Comparison of ENCODE assay signal across 28 cellular contexts in the genomic region with DNA sequence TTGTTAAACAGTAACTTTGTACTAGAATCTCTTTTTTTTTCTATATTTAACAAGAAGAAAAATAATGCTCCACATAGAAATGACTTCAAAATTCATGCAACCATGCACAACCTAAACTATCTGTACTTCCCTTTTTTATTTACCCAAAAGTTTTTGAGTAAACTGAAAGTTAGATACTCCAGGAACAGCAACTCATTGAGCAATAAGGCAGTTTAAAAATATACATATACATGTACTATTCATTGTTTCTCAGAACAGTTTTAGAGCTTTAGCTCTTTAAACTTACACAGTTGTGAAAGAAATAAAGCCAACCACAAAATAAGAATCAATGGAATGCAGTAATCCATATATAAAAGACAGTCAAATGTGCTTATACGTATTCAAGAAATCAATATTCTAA. TPM values are rescaled to one million over a fixed set of nuclear protein-coding genes. Genes with fewer than 3 reads are reported as not detected.
DNase-seq lines count a peak whose midpoint lies in the region; ATAC-seq, FAIRE-seq and TF ChIP-seq lines count a peak whose summit lies in the region.
"Had no signal": no experiment of that assay in that cellular context is flagged by ENCODE, and none has a peak within 500 bp of the region (broad histone marks: within the 10 kb centered on the region; RNA-seq: fewer than 3 reads in every experiment).

No MANE protein-coding gene starts in this region.

- no peaks in the 10 kb centered on the region for H3K27me3 Mint-ChIP-seq in CD14-positive monocyte (ENCODE audit: low read depth in 3 of 3)
- no peaks in the 10 kb centered on the region for H3K27me3 Mint-ChIP-seq in memory B cell
- H3K27me3 Mint-ChIP-seq: activated CD4-positive, alpha-beta T cell treated with anti-CD3 and anti-CD28 coated beads for 36 hours; CD4-positive, alpha-beta T cell; natural killer cell treated with Interleukin-12 subunit alpha and Interleukin-12 subunit beta and Interleukin-15 and Interleukin-18, amount 100 ng/mL, for 72 hours had no signal

- peak overlapping the region in 6 of 7 donors; percentile 45 to 70 (median 56) for H3K27ac Mint-ChIP-seq in CD14-positive monocyte
- no peak overlapping the region for H3K27ac Mint-ChIP-seq in memory B cell
- H3K27ac Mint-ChIP-seq: activated CD4-positive, alpha-beta T cell treated with anti-CD3 and anti-CD28 coated beads for 36 hours; CD4-positive, alpha-beta T cell; natural killer cell treated with Interleukin-12 subunit alpha and Interleukin-12 subunit beta and Interleukin-15 and Interleukin-18, amount 100 ng/mL, for 72 hours had no signal

- no peak overlapping the region for H3K27ac ChIP-seq in OCI-LY3 (ENCODE audit: low read length)
- no peak overlapping the region for H3K27ac ChIP-seq in aorta (ENCODE audit: low read depth in 1 of 2, low read length in 2 of 2)
- no peak overlapping the region for H3K27ac ChIP-seq in kidney (ENCODE audit: low read depth in 2 of 2, low read length in 2 of 2)
- H3K27ac ChIP-seq: cardiac muscle cell, left lung, sigmoid colon had no signal

- DNase-seq in CD14-positive monocyte (ENCODE audit: low spot score) (no peak), memory B cell (ENCODE audit: low spot score in 2 of 2) (no peak), HTR-8/SVneo (ENCODE audit: insufficient read length, low spot score) (no peak), aorta (no peak), kidney (no peak)
- DNase-seq: activated CD4-positive, alpha-beta T cell treated with anti-CD3 and anti-CD28 coated beads for 36 hours; activated naive CD4-positive, alpha-beta T cell treated with Interleukin-2 at 50 U/mL for 16 hours; activated T-cell treated with anti-CD3 and anti-CD28 coated beads, Interleukin-2, amount 50 U/mL, for 4 hours; amniotic stem cell; CD4-positive, alpha-beta T cell; dermis blood vessel endothelial cell; DMS153; heart right ventricle; left lung; midbrain; NCI-H1694; NCI-H2171; NCI-H524 treated with DMSO at 0.1 percent for 48 hours; posterior cingulate gyrus; sigmoid colon had no signal

- H3K9me3 Mint-ChIP-seq in CD14-positive monocyte (peaks cover 0 to 4% (median 0%) of the 10 kb centered on the region in 7 donors), memory B cell (no peaks in the 10 kb centered on the region)
- H3K9me3 Mint-ChIP-seq: activated T-cell treated with anti-CD3 and anti-CD28 coated beads, Interleukin-2, amount 50 U/mL, for 4 hours; CD4-positive, alpha-beta T cell; natural killer cell treated with Interleukin-12 subunit alpha and Interleukin-12 subunit beta and Interleukin-15 and Interleukin-18, amount 100 ng/mL, for 72 hours had no signal

- no peaks in the 10 kb centered on the region for H4K20me1 ChIP-seq in OCI-LY3 (ENCODE audit: insufficient read depth, low read length)

- H3K4me3 Mint-ChIP-seq in CD14-positive monocyte (no peak overlapping the region), memory B cell (no peak overlapping the region)
- H3K4me3 Mint-ChIP-seq: activated CD4-positive, alpha-beta T cell treated with anti-CD3 and anti-CD28 coated beads for 36 hours; activated T-cell treated with anti-CD3 and anti-CD28 coated beads, Interleukin-2, amount 50 U/mL, for 4 hours; CD4-positive, alpha-beta T cell; natural killer cell treated with Interleukin-12 subunit alpha and Interleukin-12 subunit beta and Interleukin-15 and Interleukin-18, amount 100 ng/mL, for 72 hours had no signal

- H3K4me1 ChIP-seq in OCI-LY3 (ENCODE audit: low read length), result peaks cover 23% of the 10 kb centered on the region
- no peaks in the 10 kb centered on the region for H3K4me1 ChIP-seq in aorta (ENCODE audit: control insufficient read depth in 1 of 2, insufficient read depth in 2 of 2, low read length in 2 of 2)
- no peaks in the 10 kb centered on the region for H3K4me1 ChIP-seq in kidney (ENCODE audit: control insufficient read depth in 1 of 2, insufficient read depth in 1 of 2, low read depth in 1 of 2, low read length in 2 of 2)
- H3K4me1 ChIP-seq: sigmoid colon had no signal

- no peaks in the 10 kb centered on the region for H3K79me2 ChIP-seq in OCI-LY3 (ENCODE audit: low read length)

- H3K4me2 ChIP-seq in OCI-LY3 (ENCODE audit: low read length), result 0 out of 2 replicates have a peak overlapping the region, but pooled peaks have one; percentile 1

- no peak overlapping the region for H2AFZ ChIP-seq in OCI-LY3 (ENCODE audit: low read depth, low read length)

- 93 to 97% methylated on average over 1 of the region's 1 CpG for WGBS in aorta, 2 donors

- H3K9ac ChIP-seq in OCI-LY3 (ENCODE audit: low read length), result no peak overlapping the region
- no peak overlapping the region for H3K9ac ChIP-seq in kidney (ENCODE audit: low read length in 2 of 2)

- ATAC-seq in HG03432 (IDR thresholded peaks at IDR 0.05; ENCODE audit: unreplicated experiment) (peak; percentile 55), memory B cell (ENCODE audit: low read depth) (peak; percentile 73), GM18868 (IDR thresholded peaks at IDR 0.05; ENCODE audit: unreplicated experiment) (no peak), aorta (ENCODE audit: low FRiP score) (no peak)
- ATAC-seq: activated CD4-positive, alpha-beta T cell treated with anti-CD3 and anti-CD28 coated beads for 36 hours; activated T-cell treated with anti-CD3 and anti-CD28 coated beads, Interleukin-2, amount 50 U/mL, for 4 hours; heart right ventricle; left lung; natural killer cell treated with Interleukin-12 subunit alpha and Interleukin-12 subunit beta and Interleukin-15 and Interleukin-18, amount 100 ng/mL, for 72 hours had no signal

- no peak for FAIRE-seq in HTR-8/SVneo (lab: Jason Lieb, UNC)
- no peak for FAIRE-seq in kidney (lab: Jason Lieb, UNC)
- FAIRE-seq: endothelial cell of umbilical vein, H1, urothelium cell line had no signal

- H3K36me3 ChIP-seq in OCI-LY3 (replicated peaks; ENCODE audit: low read depth, low read length) (peaks cover 40% of the 10 kb centered on the region), aorta (ENCODE audit: control insufficient read depth in 1 of 2, insufficient read depth in 2 of 2, low read length in 1 of 2) (peaks cover 2 to 3% of the 10 kb centered on the region in 2 donors), kidney (ENCODE audit: control insufficient read depth in 1 of 2, insufficient read depth in 2 of 2, low read length in 2 of 2) (peaks cover 4 to 8% of the 10 kb centered on the region in 2 donors)

- intact Hi-C loops in CD14-positive monocyte (cut with micrococcal nuclease) (no loop called here), aorta (cut with DNase I) (no loop called here), kidney (cut with DNase I) (no loop called here)

- no peaks in the 10 kb centered on the region for H3K27me3 ChIP-seq in OCI-LY3 (ENCODE audit: low read depth, low read length)
- H3K27me3 ChIP-seq in aorta (ENCODE audit: control insufficient read depth in 1 of 2, insufficient read depth in 2 of 2, low read length in 1 of 2), result no peaks in the 10 kb centered on the region
- H3K27me3 ChIP-seq: cardiac muscle cell, heart right ventricle, left lung, sigmoid colon had no signal

- TF ChIP-seq CTCF in CD14-positive monocyte (IDR thresholded peaks at IDR 0.05) (no peak), OCI-LY3 (IDR thresholded peaks at IDR 0.05; ENCODE audit: low read depth, low read length) (no peak), kidney (IDR thresholded peaks at IDR 0.05; ENCODE audit: borderline replicate concordance, extremely low read depth, insufficient read depth) (no peak)

- H3K4me3 ChIP-seq in OCI-LY3 (ENCODE audit: low read length) (no peak overlapping the region), aorta (ENCODE audit: low read length in 2 of 2) (no peak overlapping the region), kidney (ENCODE audit: low read length in 2 of 2) (no peak overlapping the region)
- H3K4me3 ChIP-seq: cardiac muscle cell, heart right ventricle, left lung, sigmoid colon had no signal

- H3K4me1 Mint-ChIP-seq in CD14-positive monocyte (peaks cover 36% of the 10 kb centered on the region), memory B cell (peaks cover 9% of the 10 kb centered on the region)
- H3K4me1 Mint-ChIP-seq: activated CD4-positive, alpha-beta T cell treated with anti-CD3 and anti-CD28 coated beads for 36 hours had no signal

- H3K9me3 ChIP-seq in OCI-LY3 (ENCODE audit: insufficient read depth, low read length) (no peaks in the 10 kb centered on the region), aorta (ENCODE audit: control insufficient read depth, low read length) (no peaks in the 10 kb centered on the region), kidney (ENCODE audit: control insufficient read depth in 1 of 2, low read length in 2 of 2) (no peaks in the 10 kb centered on the region)
- H3K9me3 ChIP-seq: heart right ventricle, left lung had no signal

- H3K36me3 Mint-ChIP-seq in CD14-positive monocyte (peaks cover 31 to 52% of the 10 kb centered on the region in 2 donors), memory B cell (peaks cover 21% of the 10 kb centered on the region)

RNA-seq across cellular contexts. Expression of a gene that starts 39.2 kb away (rescaled TPM):
- polyA plus RNA-seq in CD14-positive monocyte (10 to 100 TPM; 24.4 to 31.9 TPM), aorta (10 to 100 TPM; 11.2 to 12.6 TPM), kidney (ENCODE audit: insufficient read depth, low read depth, low replicate concordance) (9.4 TPM)
- total RNA-seq in aorta (10 to 100 TPM; 18.2 to 20.7 TPM), kidney (21.4 TPM)

RNA-seq across cellular contexts. Expression of a gene that starts 53.4 kb away (rescaled TPM):
- polyA plus RNA-seq in CD14-positive monocyte, result 10 to 100 TPM; 25.1 to 26.3 TPM
- total RNA-seq in aorta, result 10 to 100 TPM; 36.5 to 43.1 TPM
- polyA plus RNA-seq in aorta, result 10 to 100 TPM in 1 of 2 donors, 1 to 10 TPM in 1; 9.6 to 11.4 TPM
- total RNA-seq in kidney, result 39.1 TPM
- polyA plus RNA-seq in kidney (ENCODE audit: insufficient read depth, low read depth, low replicate concordance), result 13.0 TPM

Comparison
In these comparisons a context has a peak if more than half of its experiments do, and no peak if none do; other contexts are left out.
1. ATAC-seq: peak in HG03432 (single experiment) and memory B cell (single experiment); none in GM18868 (single experiment) and aorta (single experiment).